Comparison of ENCODE assay signal across 2 cellular contexts in the genomic region with DNA sequence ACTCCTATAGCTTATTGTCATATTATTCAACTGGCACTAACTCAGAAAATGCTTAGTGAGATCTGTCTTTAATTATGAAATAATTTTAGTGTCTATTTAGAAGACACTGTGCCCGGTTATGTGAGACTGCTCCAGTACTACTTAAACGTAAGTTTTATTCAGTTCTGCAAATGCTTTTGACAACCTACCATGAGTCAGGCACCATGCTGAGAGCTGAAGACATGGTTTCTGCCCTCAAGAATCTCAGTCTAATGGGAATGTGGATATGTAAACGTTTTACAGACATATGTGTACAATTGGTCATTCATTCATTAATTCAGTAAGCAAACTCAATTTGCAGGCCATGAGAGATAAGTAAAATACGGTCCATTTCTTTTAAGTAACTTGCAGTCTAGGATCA.
TF ChIP-seq lines count a peak whose summit lies in the region.

No MANE protein-coding gene starts in this region.

TF ChIP-seq in SK-N-SH treated with all-trans-retinoic acid at 6 μM for 48 hours, 23 proteins besides CTCF, POLR2A, EP300 and RAD21 (continued from another document):
- TF ChIP-seq POU6F1 (CRISPR knock-in tag; IDR thresholded peaks at IDR 0.05; ENCODE audit: borderline replicate concordance, low read depth) (no peak), PPARA (CRISPR knock-in tag; IDR thresholded peaks at IDR 0.05; ENCODE audit: borderline replicate concordance) (no peak), SNAI2 (CRISPR knock-in tag; IDR thresholded peaks at IDR 0.05) (no peak)

TF ChIP-seq in SK-N-SH, 30 proteins besides CTCF, POLR2A, EP300 and RAD21 (continued from another document):
- TF ChIP-seq, protein P1, sequence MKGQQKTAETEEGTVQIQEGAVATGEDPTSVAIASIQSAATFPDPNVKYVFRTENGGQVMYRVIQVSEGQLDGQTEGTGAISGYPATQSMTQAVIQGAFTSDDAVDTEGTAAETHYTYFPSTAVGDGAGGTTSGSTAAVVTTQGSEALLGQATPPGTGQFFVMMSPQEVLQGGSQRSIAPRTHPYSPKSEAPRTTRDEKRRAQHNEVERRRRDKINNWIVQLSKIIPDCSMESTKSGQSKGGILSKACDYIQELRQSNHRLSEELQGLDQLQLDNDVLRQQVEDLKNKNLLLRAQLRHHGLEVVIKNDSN (IDR thresholded peaks at IDR 0.05; ENCODE audit: borderline replicate concordance, low read depth) = no peak
- TF ChIP-seq RFX5 (IDR thresholded peaks at IDR 0.05; ENCODE audit: low read length) (no peak), PBX3 (IDR thresholded peaks at IDR 0.05) (no peak), SMC3 (IDR thresholded peaks at IDR 0.05; ENCODE audit: low read depth, low read length) (no peak)
TF ChIP-seq in SK-N-SH: peak in this region for 0.
